15 cellular contexts compared by ENCODE assay signal in genomic region chr3:10090774-10091173, GRCh38. TPM values are rescaled to one million over a fixed set of nuclear protein-coding genes. Genes with fewer than 3 reads are reported as not detected.
"Had no signal": no experiment of that assay in that cellular context is flagged by ENCODE, and none has a peak within 500 bp of the region (broad histone marks: within the 10 kb centered on the region; RNA-seq: fewer than 3 reads in every experiment).

No MANE protein-coding gene starts in this region.

RNA-seq across cellular contexts. Expression of gene FANCD2OS, which starts 17.3 kb away (rescaled TPM):
- total RNA-seq: activated B cell treated with CpG ODN at 0.5 μM for 24 hours; activated CD4-positive, alpha-beta memory T cell treated with anti-CD3 and anti-CD28 coated beads for 36 hours; activated CD4-positive, alpha-beta memory T cell treated with anti-CD3 and anti-CD28 coated beads, Interleukin-2, amount 10 ng/mL, durations not matched to agents 7 days and 5 days; activated CD4-positive, alpha-beta T cell treated with anti-CD3 and anti-CD28 coated beads for 36 hours; activated CD4-positive, alpha-beta T cell treated with anti-CD3 and anti-CD28 coated beads, Interleukin-2, amount 10 ng/mL, durations not matched to agents 24 days and 14 days; activated CD4-positive, alpha-beta T cell treated with anti-CD3 and anti-CD28 coated beads, Interleukin-2, amount 10 ng/mL, durations not matched to agents 7 days and 5 days; activated CD8-positive, alpha-beta memory T cell treated with anti-CD3 and anti-CD28 coated beads for 36 hours; activated CD8-positive, alpha-beta memory T cell treated with anti-CD3 and anti-CD28 coated beads, Interleukin-2, amount 10 ng/mL, durations not matched to agents 7 days and 5 days; activated CD8-positive, alpha-beta T cell treated with anti-CD3 and anti-CD28 coated beads for 36 hours; activated CD8-positive, alpha-beta T cell treated with anti-CD3 and anti-CD28 coated beads, Interleukin-2, amount 10 ng/mL, durations not matched to agents 7 days and 5 days; T-cell; T-helper 1 cell treated with Interleukin-12 subunit alpha and Interleukin-12 subunit beta and Interleukin-4 antibody, amounts not matched to agents 30 ng/mL and 1 ng/mL, for 36 hours; T-helper 17 cell; T-helper 2 cell treated with Interferon-gamma antibody and Interleukin-4, amounts not matched to agents 100 ng/mL and 5 ng/mL, for 36 hours; WTC11 had no signal
